16 cellular contexts compared by ENCODE assay signal in genomic region chr5:25444697-25445096, GRCh38.
"Had no signal": no experiment of that assay in that cellular context is flagged by ENCODE, and none has a peak within 500 bp of the region (broad histone marks: within the 10 kb centered on the region; RNA-seq: fewer than 3 reads in every experiment).

No MANE protein-coding gene starts in this region.

- H3K27me3 ChIP-seq: neutrophil, tibial nerve, uterus had no signal

- DNase-seq: activated CD4-positive, alpha-beta memory T cell treated with anti-CD3 and anti-CD28 coated beads for 36 hours; activated CD4-positive, alpha-beta T cell treated with anti-CD3 and anti-CD28 coated beads for 36 hours; activated T-cell treated with anti-CD3 and anti-CD28 coated beads for 4 hours; effector memory CD4-positive, alpha-beta T cell; foreskin fibroblast; glutamatergic neuron; hippocampal formation; left cardiac atrium; mesenchymal stem cell; naive thymus-derived CD8-positive, alpha-beta T cell; posterior cingulate gyrus; stimulated activated naive CD4-positive, alpha-beta T cell; uterus; WERI-Rb-1 had no signal

- H3K4me3 ChIP-seq: tibial nerve, uterus had no signal

- H3K4me1 ChIP-seq: tibial nerve, uterus had no signal

- H3K9me3 ChIP-seq: neutrophil, tibial nerve, uterus had no signal

- H3K27ac ChIP-seq: neutrophil, tibial nerve, uterus, WERI-Rb-1 had no signal

- ATAC-seq: activated CD4-positive, alpha-beta T cell treated with anti-CD3 and anti-CD28 coated beads for 36 hours; left cardiac atrium; naive thymus-derived CD8-positive, alpha-beta T cell had no signal

- H3K36me3 ChIP-seq: neutrophil, tibial nerve, uterus, WERI-Rb-1 had no signal
